Comparison of ENCODE assay signal across 22 cellular contexts in genomic region chr11:98495016-98495415, GRCh38.
DNase-seq lines count a peak whose midpoint lies in the region; ATAC-seq, FAIRE-seq and TF ChIP-seq lines count a peak whose summit lies in the region.
"Had no signal": no experiment of that assay in that cellular context is flagged by ENCODE, and none has a peak within 500 bp of the region (broad histone marks: within the 10 kb centered on the region; RNA-seq: fewer than 3 reads in every experiment).

No MANE protein-coding gene starts in this region.

- H4K20me1 ChIP-seq in GM23338 (replicated peaks; ENCODE audit: insufficient read depth) (no peaks in the 10 kb centered on the region), neural progenitor cell (ENCODE audit: low read depth) (no peaks in the 10 kb centered on the region)

- H3K36me3 ChIP-seq in GM23338 (ENCODE audit: insufficient read depth) = no peaks in the 10 kb centered on the region
- H3K36me3 ChIP-seq in HUES6 (ENCODE audit: control insufficient read depth, insufficient read depth, low read length) = no peaks in the 10 kb centered on the region
- no peaks in the 10 kb centered on the region for H3K36me3 ChIP-seq in endodermal cell (ENCODE audit: control insufficient read depth, insufficient read depth, low read length)
- H3K36me3 ChIP-seq in kidney (ENCODE audit: control insufficient read depth in 1 of 2, insufficient read depth in 2 of 2, low read length in 2 of 2) = no peaks in the 10 kb centered on the region
- H3K36me3 ChIP-seq in neural progenitor cell = no peaks in the 10 kb centered on the region
- H3K36me3 ChIP-seq: BE2C had no signal

- H3F3A ChIP-seq in GM23338 (replicated peaks; ENCODE audit: low read depth) (no peaks in the 10 kb centered on the region), neural progenitor cell (ENCODE audit: low read depth) (no peaks in the 10 kb centered on the region)

- WGBS in endodermal cell (ENCODE audit: insufficient coverage in 1 of 2, insufficient read length in 1 of 2), 2 experiments = 93% methylated on average over 2 of the region's 2 CpGs; no CpG with 5 or more reads in 1 of the 2 experiments

- H3K4me2 ChIP-seq in GM23338 (0 out of 2 replicates have a peak overlapping the region, but pooled peaks have one; percentile 15), neural progenitor cell (no peak overlapping the region)

- H3K27me3 ChIP-seq in GM23338 (ENCODE audit: insufficient read depth) (no peaks in the 10 kb centered on the region), HUES6 (ENCODE audit: control insufficient read depth, insufficient read depth, low read length) (no peaks in the 10 kb centered on the region), endodermal cell (ENCODE audit: control insufficient read depth, insufficient read depth, low read length, poor library complexity, severe bottlenecking) (no peaks in the 10 kb centered on the region), neural progenitor cell (no peaks in the 10 kb centered on the region)
- H3K27me3 ChIP-seq: BE2C had no signal

- H3K27ac Mint-ChIP-seq in GM23338 (peak overlapping the region; percentile 87), endodermal cell (peak overlapping the region; percentile 76), neural progenitor cell (no peak overlapping the region), osteocyte (ENCODE audit: unreplicated experiment) (no peak overlapping the region)
- H3K27ac Mint-ChIP-seq: CD4-positive, CD25-positive, alpha-beta regulatory T cell; CD8-positive, alpha-beta memory T cell had no signal

- H2AFZ ChIP-seq in GM23338 = no peak overlapping the region
- no peak overlapping the region for H2AFZ ChIP-seq in neural progenitor cell (replicated peaks)

- H3K27ac ChIP-seq in GM23338 (ENCODE audit: low read depth) (peak overlapping the region; percentile 81), HUES6 (ENCODE audit: low read depth, low read length) (peak overlapping the region; percentile 88), endodermal cell (ENCODE audit: low read depth, low read length) (no peak overlapping the region), kidney (ENCODE audit: low read depth in 2 of 2, low read length in 2 of 2) (no peak overlapping the region), neural progenitor cell (no peak overlapping the region)
- H3K27ac ChIP-seq: HL-60 had no signal

- no peak for FAIRE-seq in kidney (lab: Jason Lieb, UNC)
- FAIRE-seq: A204.1, D721Med, GM12892, H54, K562 had no signal

- H3K9me3 Mint-ChIP-seq in GM23338 (no peaks in the 10 kb centered on the region; the same call in 1 of the 3 replicates), endodermal cell (no peaks in the 10 kb centered on the region), neural progenitor cell (no peaks in the 10 kb centered on the region), osteocyte (ENCODE audit: unreplicated experiment) (peaks cover 5% of the 10 kb centered on the region)

- TF ChIP-seq CTCF in GM23338 (conservative IDR thresholded peaks at IDR 0.05; ENCODE audit: low read depth in 2 of 2) (no peak), endodermal cell (conservative IDR thresholded peaks at IDR 0.05) (no peak), kidney (IDR thresholded peaks at IDR 0.05; ENCODE audit: borderline replicate concordance, extremely low read depth, insufficient read depth) (no peak), neural progenitor cell (IDR thresholded peaks at IDR 0.05) (no peak), osteocyte (IDR thresholded peaks at IDR 0.05) (no peak)

- H3K4me3 Mint-ChIP-seq in GM23338 (no peak overlapping the region), endodermal cell (peak overlapping the region; percentile 52), neural progenitor cell (no peak overlapping the region), osteocyte (ENCODE audit: unreplicated experiment) (no peak overlapping the region)
- H3K4me3 Mint-ChIP-seq: CD4-positive, CD25-positive, alpha-beta regulatory T cell; CD8-positive, alpha-beta memory T cell had no signal

- H3K9ac ChIP-seq in HUES6 (ENCODE audit: low read length) = peak overlapping the region; percentile 50
- no peak overlapping the region for H3K9ac ChIP-seq in endodermal cell (ENCODE audit: extremely low read depth, low read length, poor library complexity, severe bottlenecking)
- H3K9ac ChIP-seq in kidney (ENCODE audit: low read length in 2 of 2) = no peak overlapping the region
- H3K9ac ChIP-seq in neural progenitor cell = no peak overlapping the region

- H3K36me3 Mint-ChIP-seq in GM23338 (ENCODE audit: low read depth) (peaks cover 1% of the 10 kb centered on the region; the same call in 2 of the 3 replicates), endodermal cell (ENCODE audit: low read depth) (no peaks in the 10 kb centered on the region), neural progenitor cell (no peaks in the 10 kb centered on the region), osteocyte (ENCODE audit: unreplicated experiment) (no peaks in the 10 kb centered on the region)
- H3K36me3 Mint-ChIP-seq: CD4-positive, CD25-positive, alpha-beta regulatory T cell; CD8-positive, alpha-beta memory T cell had no signal

- H3K27me3 Mint-ChIP-seq in GM23338 (ENCODE audit: insufficient read depth, low read depth, poor library complexity) (peaks cover 2% of the 10 kb centered on the region), endodermal cell (ENCODE audit: insufficient read depth) (no peaks in the 10 kb centered on the region), neural progenitor cell (ENCODE audit: insufficient read depth, low read depth) (no peaks in the 10 kb centered on the region), osteocyte (ENCODE audit: unreplicated experiment) (no peaks in the 10 kb centered on the region)
- H3K27me3 Mint-ChIP-seq: CD4-positive, CD25-positive, alpha-beta regulatory T cell; CD8-positive, alpha-beta memory T cell had no signal

- H3K9me2 ChIP-seq in GM23338 (ENCODE audit: insufficient read depth) = peaks cover under 1% of the 10 kb centered on the region; the same call in 1 of the 2 replicates

- H3K4me1 Mint-ChIP-seq in GM23338 (peaks cover 44% of the 10 kb centered on the region), endodermal cell (peaks cover 34% of the 10 kb centered on the region), neural progenitor cell (no peaks in the 10 kb centered on the region), osteocyte (ENCODE audit: unreplicated experiment) (no peaks in the 10 kb centered on the region)
- H3K4me1 Mint-ChIP-seq: CD4-positive, CD25-positive, alpha-beta regulatory T cell; CD8-positive, alpha-beta memory T cell had no signal

- H3K9me3 ChIP-seq in HUES6 (ENCODE audit: control insufficient read depth, insufficient read depth, low read depth, low read length) = no peaks in the 10 kb centered on the region
- H3K9me3 ChIP-seq in endodermal cell (ENCODE audit: control insufficient read depth, low read length) = no peaks in the 10 kb centered on the region
- no peaks in the 10 kb centered on the region for H3K9me3 ChIP-seq in kidney (ENCODE audit: control insufficient read depth in 1 of 2, low read length in 2 of 2)
- H3K9me3 ChIP-seq in neural progenitor cell (ENCODE audit: low read depth) = no peaks in the 10 kb centered on the region
- H3K9me3 ChIP-seq: BE2C had no signal

- peak; percentile 33; the same call in 1 of the 3 replicates for ATAC-seq in GM23338
- ATAC-seq: K562 had no signal

- H3K79me2 ChIP-seq in GM23338 (replicated peaks; ENCODE audit: insufficient read depth) (no peaks in the 10 kb centered on the region), neural progenitor cell (ENCODE audit: low read depth) (no peaks in the 10 kb centered on the region)

- peaks cover 17% of the 10 kb centered on the region for H3K4me1 ChIP-seq in GM23338 (ENCODE audit: insufficient read depth)
- peaks cover 25% of the 10 kb centered on the region for H3K4me1 ChIP-seq in HUES6 (ENCODE audit: control insufficient read depth, insufficient read depth, low read length)
- H3K4me1 ChIP-seq in endodermal cell (ENCODE audit: control insufficient read depth, insufficient read depth, low read length) = peaks cover 9% of the 10 kb centered on the region
- peaks cover 0 to 7% of the 10 kb centered on the region in 2 donors for H3K4me1 ChIP-seq in kidney (ENCODE audit: control insufficient read depth in 1 of 2, insufficient read depth in 1 of 2, low read depth in 1 of 2, low read length in 2 of 2)
- H3K4me1 ChIP-seq in neural progenitor cell = peaks cover 4% of the 10 kb centered on the region
- H3K4me1 ChIP-seq: BE2C had no signal

- DNase-seq in GM23338 (ENCODE audit: low spot score) = peak; percentile 26
- DNase-seq in endodermal cell = no peak
- DNase-seq in kidney = no peak
- DNase-seq in NCI-H2029 (lab: John Stamatoyannopoulos, UW) = no peak
- DNase-seq in neural progenitor cell (ENCODE audit: low spot score) = no peak
- no peak for DNase-seq in NCI-H345 (lab: John Stamatoyannopoulos, UW)
- no peak for DNase-seq in osteocyte (ENCODE audit: extremely low spot score, unreplicated experiment)
- DNase-seq: ACHN; BE2C; C1 segment of cervical spinal cord; CD4-positive, CD25-positive, alpha-beta regulatory T cell; CD8-positive, alpha-beta memory T cell; COR-L47; GDM1; IMR-90 had no signal

- intact Hi-C loops in kidney (cut with DNase I) = no loop called here

- no peak overlapping the region for H3K4me3 ChIP-seq in GM23338
- H3K4me3 ChIP-seq in HUES6 (ENCODE audit: low read depth, low read length) = peak overlapping the region; percentile 10
- H3K4me3 ChIP-seq in endodermal cell (ENCODE audit: low read length) = no peak overlapping the region
- peak overlapping the region; percentile 14 to 46 for H3K4me3 ChIP-seq in kidney (ENCODE audit: low read length in 2 of 2)
- H3K4me3 ChIP-seq in neural progenitor cell = no peak overlapping the region
- H3K4me3 ChIP-seq: K562 had no signal

TF ChIP-seq in GM23338, 12 proteins besides CTCF, POLR2A, EP300 and RAD21 (continues in another document):
- no peak for TF ChIP-seq JUNB (IDR thresholded peaks at IDR 0.05; ENCODE audit: unreplicated experiment)

Comparison
In these comparisons a context has a peak if more than half of its experiments do, and no peak if none do; other contexts are left out.
1. H3K27ac ChIP-seq: peak in GM23338 (single experiment) and HUES6 (single experiment); none in endodermal cell (single experiment), kidney (0 of 2) and neural progenitor cell (single experiment).
2. H3K4me3 ChIP-seq: peak in HUES6 (single experiment) and kidney (2 of 2); none in GM23338 (single experiment), endodermal cell (single experiment) and neural progenitor cell (single experiment).
3. H3K27ac Mint-ChIP-seq: peak in GM23338 (single experiment) and endodermal cell (single experiment); none in neural progenitor cell (single experiment) and osteocyte (single experiment).